Comparison of ENCODE assay signal across 16 cellular contexts in the genomic region with DNA sequence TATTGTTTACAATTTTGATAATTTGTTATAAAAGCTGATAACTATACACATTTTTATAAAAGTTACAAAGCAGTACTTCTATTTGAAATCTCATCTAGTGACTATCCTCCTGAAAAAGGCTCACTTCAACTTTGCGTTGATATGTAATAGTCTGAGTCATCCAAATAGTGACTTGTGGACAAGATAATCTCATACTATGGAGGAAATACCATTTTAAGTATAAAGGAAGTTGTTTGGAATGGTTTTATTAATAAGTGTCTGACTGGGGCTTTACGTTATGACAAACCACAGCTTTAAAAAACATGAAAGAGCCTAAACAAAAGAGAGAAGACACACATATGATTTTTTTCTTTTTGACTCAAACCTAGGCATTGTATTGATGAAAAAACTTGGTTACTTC.
DNase-seq lines count a peak whose midpoint lies in the region; ATAC-seq and TF ChIP-seq lines count a peak whose summit lies in the region.
"Had no signal": no experiment of that assay in that cellular context is flagged by ENCODE, and none has a peak within 500 bp of the region (broad histone marks: within the 10 kb centered on the region; RNA-seq: fewer than 3 reads in every experiment).

No MANE protein-coding gene starts in this region.

- DNase-seq in AG04449 (ENCODE audit: low read depth, low spot score) = peak; percentile 31
- DNase-seq in RKO (ENCODE audit: low spot score) = peak; percentile 23
- peak; percentile 47 to 71 for DNase-seq in fibroblast of lung (ENCODE audit: low read depth in 2 of 2)
- DNase-seq in suprapubic skin (ENCODE audit: low spot score in 2 of 2) = no peak
- DNase-seq in Right ventricle myocardium superior = no peak
- DNase-seq in C1 segment of cervical spinal cord (lab: John Stamatoyannopoulos, UW) = no peak
- DNase-seq: activated CD8-positive, alpha-beta T cell treated with anti-CD3 and anti-CD28 coated beads, Interleukin-2, amount 10 ng/mL, durations not matched to agents 7 days and 5 days; activated effector memory CD4-positive, alpha-beta T cell treated with Interleukin-2 at 50 U/mL for 16 hours; effector memory CD8-positive, alpha-beta T cell; heart left ventricle; MG63; posterior cingulate gyrus; SHP77 treated with DMSO at 0.1 percent for 48 hours; thyroid gland had no signal

- H2AFZ ChIP-seq in fibroblast of lung (ENCODE audit: low read length) = no peak overlapping the region

- intact Hi-C loops in Right ventricle myocardium superior (cut with DNase I) = no loop called here

- H4K20me1 ChIP-seq in fibroblast of lung (ENCODE audit: control insufficient read depth, extremely low read depth, insufficient read depth, low read length) = no peaks in the 10 kb centered on the region

- H3K79me2 ChIP-seq in fibroblast of lung (ENCODE audit: control insufficient read depth, insufficient read depth, low read length) = no peaks in the 10 kb centered on the region

- no peak overlapping the region for H3K4me2 ChIP-seq in fibroblast of lung (ENCODE audit: extremely low read depth, insufficient read depth, low read length)

- no peak for TF ChIP-seq POLR2A in suprapubic skin (IDR thresholded peaks at IDR 0.05)

- TF ChIP-seq CTCF in AG04449 (IDR thresholded peaks at IDR 0.05; ENCODE audit: insufficient read depth, low read length, missing control alignments) (no peak), fibroblast of lung (conservative IDR thresholded peaks at IDR 0.05 in 1 of 2, IDR thresholded peaks at IDR 0.05 in 1 of 2; ENCODE audit: low read depth in 1 of 2, low read length in 2 of 2) (no peak), suprapubic skin (IDR thresholded peaks at IDR 0.05) (no peak)

- H3K27ac ChIP-seq in fibroblast of lung (ENCODE audit: insufficient read depth, low read length) (no peak overlapping the region), suprapubic skin (no peak overlapping the region)
- H3K27ac ChIP-seq: heart left ventricle, thyroid gland had no signal

- no peaks in the 10 kb centered on the region for H3K27me3 ChIP-seq in fibroblast of lung (ENCODE audit: control insufficient read depth, insufficient read depth, low read length)
- no peaks in the 10 kb centered on the region for H3K27me3 ChIP-seq in suprapubic skin
- H3K27me3 ChIP-seq: heart left ventricle, MG63, thyroid gland had no signal

- ATAC-seq in HG02678 (IDR thresholded peaks at IDR 0.05; ENCODE audit: unreplicated experiment) (peak; percentile 89), Right ventricle myocardium superior (ENCODE audit: poor library complexity) (no peak), GM18517 (IDR thresholded peaks at IDR 0.05; ENCODE audit: unreplicated experiment) (no peak)
- ATAC-seq: activated CD8-positive, alpha-beta T cell treated with anti-CD3 and anti-CD28 coated beads, Interleukin-2, amount 10 ng/mL, durations not matched to agents 7 days and 5 days; effector memory CD8-positive, alpha-beta T cell; heart left ventricle had no signal

- CTCF ChIA-PET in AG04449 (lab: Yijun Ruan, JAX) = no interaction called here

- 60% methylated on average over 2 of the region's 2 CpGs for WGBS in suprapubic skin

- no peak overlapping the region for H3K4me3 ChIP-seq in AG04449 (ENCODE audit: low read depth, low read length)
- no peak overlapping the region for H3K4me3 ChIP-seq in fibroblast of lung (replicated peaks in 1 of 4; ENCODE audit: control extremely low read depth in 1 of 4, insufficient read depth in 1 of 4, low read depth in 3 of 4, low read length in 4 of 4)
- no peak overlapping the region for H3K4me3 ChIP-seq in suprapubic skin
- H3K4me3 ChIP-seq: heart left ventricle, MG63, thyroid gland had no signal

- no peaks in the 10 kb centered on the region for H3K36me3 ChIP-seq in fibroblast of lung (ENCODE audit: control insufficient read depth, insufficient read depth, low read length)
- H3K36me3 ChIP-seq in suprapubic skin = no peaks in the 10 kb centered on the region
- H3K36me3 ChIP-seq: heart left ventricle, MG63, thyroid gland had no signal

- no peak for TF ChIP-seq EP300 in suprapubic skin (IDR thresholded peaks at IDR 0.05)

- POLR2A ChIA-PET in AG04449 (lab: Yijun Ruan, JAX) = no interaction called here

- no peaks in the 10 kb centered on the region for H3K9me3 ChIP-seq in fibroblast of lung (ENCODE audit: control insufficient read depth, insufficient read depth, low read depth, low read length)
- no peaks in the 10 kb centered on the region for H3K9me3 ChIP-seq in suprapubic skin
- H3K9me3 ChIP-seq: MG63, thyroid gland had no signal

- H3K4me1 ChIP-seq in fibroblast of lung (ENCODE audit: control insufficient read depth, extremely low read depth, insufficient read depth, low read length) (no peaks in the 10 kb centered on the region), suprapubic skin (no peaks in the 10 kb centered on the region)
- H3K4me1 ChIP-seq: heart left ventricle, thyroid gland had no signal

- no peak overlapping the region for H3K9ac ChIP-seq in fibroblast of lung (ENCODE audit: insufficient read depth, low read length)

Comparison
In these comparisons a context has a peak if more than half of its experiments do, and no peak if none do; other contexts are left out.
1. DNase-seq: peak in AG04449 (single experiment), RKO (single experiment) and fibroblast of lung (2 of 2); none in suprapubic skin (0 of 2), Right ventricle myocardium superior (single experiment) and C1 segment of cervical spinal cord (0 of 14).